9 cellular contexts compared by ENCODE assay signal in genomic region chr6:71107935-71108420, GRCh38.
DNase-seq lines count a peak whose midpoint lies in the region; ATAC-seq and TF ChIP-seq lines count a peak whose summit lies in the region.
"Had no signal": no experiment of that assay in that cellular context is flagged by ENCODE, and none has a peak within 500 bp of the region (broad histone marks: within the 10 kb centered on the region; RNA-seq: fewer than 3 reads in every experiment).

No MANE protein-coding gene starts in this region.

- POLR2A ChIA-PET in BJ (lab: Charles Lee) = interaction anchor here (0.7 kb wide), 1 partner anchor 228 kb away, joined by 3 read pairs; no protein-coding TSS in a partner anchor

- no peaks in the 10 kb centered on the region for H3K9me3 Mint-ChIP-seq in nephron progenitor cell

- H3K36me3 ChIP-seq in BJ (ENCODE audit: control insufficient read depth, insufficient read depth, low read length) = no peaks in the 10 kb centered on the region

- H3K36me3 Mint-ChIP-seq in nephron progenitor cell (ENCODE audit: low read depth) = no peaks in the 10 kb centered on the region

- peaks cover 49% of the 10 kb centered on the region for H3K4me1 Mint-ChIP-seq in nephron progenitor cell

- H3K27me3 Mint-ChIP-seq in nephron progenitor cell (ENCODE audit: low read depth, poor library complexity) = peaks cover 5% of the 10 kb centered on the region

- DNase-seq in BJ (ENCODE audit: low read depth) = peak; percentile 20
- peak; percentile 74 for DNase-seq in NCI-H2227 treated with DMSO at 0.1 percent for 48 hours (lab: John Stamatoyannopoulos, UW)
- peak; percentile 50 for DNase-seq in dedifferentiated amniotic fluid mesenchymal stem cell (ENCODE audit: extremely low spot score)
- no peak for DNase-seq in nephron progenitor cell
- DNase-seq in SK-N-DZ (ENCODE audit: low spot score) = no peak
- no peak for DNase-seq in NAMALWA (ENCODE audit: low spot score)
- DNase-seq: GDM1 had no signal

- ATAC-seq in HG02870 (IDR thresholded peaks at IDR 0.05; ENCODE audit: unreplicated experiment) = no peak
- no peak for ATAC-seq in GM19035 (IDR thresholded peaks at IDR 0.05; ENCODE audit: unreplicated experiment)

- TF ChIP-seq CTCF in BJ (IDR thresholded peaks at IDR 0.05; ENCODE audit: insufficient read depth, low read depth, low read length) = no peak
- no peak for TF ChIP-seq CTCF in nephron progenitor cell (IDR thresholded peaks at IDR 0.05)

- no peak overlapping the region for H3K4me3 ChIP-seq in BJ (ENCODE audit: low read depth, low read length)

- H3K27me3 ChIP-seq in BJ (ENCODE audit: control insufficient read depth, insufficient read depth, low read length) = peaks cover 12% of the 10 kb centered on the region

- H3K27ac Mint-ChIP-seq in nephron progenitor cell = peak overlapping the region; percentile 91

- CTCF ChIA-PET in BJ (lab: Yijun Ruan, JAX) = interaction anchor here (0.8 to 1.4 kb wide), 4 partner anchors 9 to 24 kb away, joined by 3 to 4 read pairs (median 3); no protein-coding TSS in a partner anchor

- H3K4me3 Mint-ChIP-seq in nephron progenitor cell = no peak overlapping the region

Comparison
In these comparisons a context has a peak if more than half of its experiments do, and no peak if none do; other contexts are left out.
1. DNase-seq: peak in BJ (single experiment), NCI-H2227 treated with DMSO at 0.1 percent for 48 hours (single experiment) and dedifferentiated amniotic fluid mesenchymal stem cell (single experiment); none in nephron progenitor cell (single experiment), SK-N-DZ (single experiment) and NAMALWA (single experiment).